In genomic region chr11:65185166-65185565, GRCh38 we compare ENCODE assay signal across 17 cellular contexts. TPM values are rescaled to one million over a fixed set of nuclear protein-coding genes. Genes with fewer than 3 reads are reported as not detected.
"Had no signal": no experiment of that assay in that cellular context is flagged by ENCODE, and none has a peak within 500 bp of the region (broad histone marks: within the 10 kb centered on the region; RNA-seq: fewer than 3 reads in every experiment).

No MANE protein-coding gene starts in this region.

- H3K9ac ChIP-seq: neural progenitor cell, parathyroid adenoma, SK-N-SH had no signal

- DNase-seq: activated CD4-positive, alpha-beta T cell treated with anti-CD3 and anti-CD28 coated beads for 48 hours; activated gamma-delta T cell treated with Interleukin-2 at 50 U/mL for 16 hours; activated naive CD8-positive, alpha-beta T cell treated with anti-CD3 and anti-CD28 coated beads for 36 hours; activated T-cell treated with anti-CD3 and anti-CD28 coated beads, Interleukin-2, amount 50 U/mL, for 4 hours; dorsolateral prefrontal cortex; SK-N-SH; thyroid gland had no signal

- H3K27ac ChIP-seq: dorsolateral prefrontal cortex, esophagus muscularis mucosa, neural progenitor cell, parathyroid adenoma had no signal

- H3K4me3 Mint-ChIP-seq: activated naive CD8-positive, alpha-beta T cell treated with anti-CD3 and anti-CD28 coated beads for 36 hours; activated T-cell treated with anti-CD3 and anti-CD28 coated beads, Interleukin-2, amount 50 U/mL, for 4 hours; neural progenitor cell; T-helper 1 cell treated with Interleukin-12 subunit alpha and Interleukin-12 subunit beta and Interleukin-4 antibody, amounts not matched to agents 30 μg/mL and 1 μg/mL, for 36 hours had no signal

- H3K4me2 ChIP-seq: SK-N-SH had no signal

- H3K36me3 Mint-ChIP-seq: activated naive CD8-positive, alpha-beta T cell treated with anti-CD3 and anti-CD28 coated beads for 36 hours had no signal

- ATAC-seq: activated T-cell treated with anti-CD3 and anti-CD28 coated beads, Interleukin-2, amount 50 U/mL, for 4 hours had no signal

- H3K9me3 Mint-ChIP-seq: activated naive CD8-positive, alpha-beta T cell treated with anti-CD3 and anti-CD28 coated beads for 36 hours; activated T-cell treated with anti-CD3 and anti-CD28 coated beads, Interleukin-2, amount 50 U/mL, for 4 hours; neural progenitor cell; T-helper 1 cell treated with Interleukin-12 subunit alpha and Interleukin-12 subunit beta and Interleukin-4 antibody, amounts not matched to agents 30 μg/mL and 1 μg/mL, for 36 hours had no signal

- H3K27me3 ChIP-seq: dorsolateral prefrontal cortex, esophagus muscularis mucosa, thyroid gland had no signal

- H3K4me3 ChIP-seq: dorsolateral prefrontal cortex, esophagus muscularis mucosa, skin epidermis, thyroid gland had no signal

- H3K27ac Mint-ChIP-seq: activated naive CD8-positive, alpha-beta T cell treated with anti-CD3 and anti-CD28 coated beads for 36 hours; neural progenitor cell; T-helper 1 cell treated with Interleukin-12 subunit alpha and Interleukin-12 subunit beta and Interleukin-4 antibody, amounts not matched to agents 30 μg/mL and 1 μg/mL, for 36 hours had no signal

- H3K9me3 ChIP-seq: esophagus muscularis mucosa, SK-N-SH, thyroid gland had no signal

- H3K36me3 ChIP-seq: neural progenitor cell had no signal

- H3K27me3 Mint-ChIP-seq: activated naive CD8-positive, alpha-beta T cell treated with anti-CD3 and anti-CD28 coated beads for 36 hours had no signal

- H2AFZ ChIP-seq: parathyroid adenoma had no signal

RNA-seq across cellular contexts. Expression of gene SPDYC, which starts 15.1 kb away (rescaled TPM):
- total RNA-seq: activated CD8-positive, alpha-beta memory T cell treated with anti-CD3 and anti-CD28 coated beads for 36 hours; activated naive CD8-positive, alpha-beta T cell treated with anti-CD3 and anti-CD28 coated beads for 36 hours; activated T-cell treated with anti-CD3 and anti-CD28 coated beads, Interleukin-2, amount 50 U/mL, for 4 hours; chondrocyte; dorsolateral prefrontal cortex; esophagus muscularis mucosa; fibroblast of villous mesenchyme; kidney epithelial cell; mesenteric fat pad; thyroid gland had no signal
- polyA plus RNA-seq: SK-N-SH had no signal
